ENCODE assay signal across 1 cellular context in genomic region chr2:96509114-96509846, GRCh38.
A peak's percentile ranks its signal among the peaks of the same experiment; 100 is the strongest.
TF ChIP-seq lines count a peak whose summit lies in the region.

No MANE protein-coding gene starts in this region.

TF ChIP-seq in HepG2, 621 proteins besides CTCF, POLR2A, EP300 and RAD21 (continued from another document and continues in another):
- TF ChIP-seq ZBTB26 (CRISPR knock-in tag; IDR thresholded peaks at IDR 0.05; ENCODE audit: borderline replicate concordance) = peak; percentile 56; the same call in 1 of the 2 replicates
- 0 out of 2 replicates have a peak, but pooled peaks have one; percentile 64 for TF ChIP-seq KDM3A (CRISPR knock-in tag; IDR thresholded peaks at IDR 0.05; ENCODE audit: low read depth)
- TF ChIP-seq ZNF513 (CRISPR knock-in tag; conservative IDR thresholded peaks at IDR 0.05) = 0 out of 2 replicates have a peak, but pooled peaks have one; percentile 45
- 0 out of 2 replicates have a peak, but pooled peaks have one; percentile 35 for TF ChIP-seq ZNF350 (CRISPR knock-in tag; IDR thresholded peaks at IDR 0.05; ENCODE audit: borderline replicate concordance, low read depth)
- peak; percentile 59 for TF ChIP-seq TEAD3 (CRISPR knock-in tag; optimal IDR thresholded peaks at IDR 0.05; ENCODE audit: borderline replicate concordance)
- peak; percentile 59 for TF ChIP-seq GATAD1 (CRISPR knock-in tag; IDR thresholded peaks at IDR 0.05)
- 0 out of 2 replicates have a peak, but pooled peaks have one; percentile 76 for TF ChIP-seq AHR (CRISPR knock-in tag; IDR thresholded peaks at IDR 0.05)
- TF ChIP-seq HMGXB4 (CRISPR knock-in tag; IDR thresholded peaks at IDR 0.05; ENCODE audit: borderline replicate concordance in 1 of 2, low read depth in 1 of 2) = peak; percentile 72 to 75; a peak in 3 of 4 replicates
- no peak for TF ChIP-seq LRRFIP1 (CRISPR knock-in tag; conservative IDR thresholded peaks at IDR 0.05)
- no peak for TF ChIP-seq DZIP1 (CRISPR knock-in tag; IDR thresholded peaks at IDR 0.05)
- TF ChIP-seq KLF16 (CRISPR knock-in tag; IDR thresholded peaks at IDR 0.05) = peak in 1 of 2 experiments; percentile 61; a peak in 1 of 4 replicates
- peak; percentile 32; the same call in 1 of the 2 replicates for TF ChIP-seq ARNTL (CRISPR knock-in tag; IDR thresholded peaks at IDR 0.05)
- peak; percentile 65; the same call in 1 of the 2 replicates for TF ChIP-seq HNF1B (CRISPR knock-in tag; IDR thresholded peaks at IDR 0.05)
- peak; percentile 56 for TF ChIP-seq THAP11 (CRISPR knock-in tag; IDR thresholded peaks at IDR 0.05)
- TF ChIP-seq XRCC5 (optimal IDR thresholded peaks at IDR 0.05; ENCODE audit: low read length) = peak; percentile 97
- 0 out of 2 replicates have a peak, but pooled peaks have one; percentile 34 for TF ChIP-seq EED (CRISPR knock-in tag; IDR thresholded peaks at IDR 0.05)
- 0 out of 2 replicates have a peak, but pooled peaks have one; percentile 63 for TF ChIP-seq ZNF34 (CRISPR knock-in tag; IDR thresholded peaks at IDR 0.05; ENCODE audit: borderline replicate concordance)
- no peak for TF ChIP-seq GZF1 (CRISPR knock-in tag; IDR thresholded peaks at IDR 0.05)
- no peak for TF ChIP-seq ZBTB20 (CRISPR knock-in tag; IDR thresholded peaks at IDR 0.05; ENCODE audit: borderline replicate concordance, low read depth)
- peak; percentile 79 for TF ChIP-seq ZNF263 (CRISPR knock-in tag; IDR thresholded peaks at IDR 0.05)
- 0 out of 2 replicates have a peak, but pooled peaks have one; percentile 37 for TF ChIP-seq DR1 (CRISPR knock-in tag; IDR thresholded peaks at IDR 0.05)
- TF ChIP-seq ZIK1 (CRISPR knock-in tag; IDR thresholded peaks at IDR 0.05; ENCODE audit: borderline replicate concordance, low read depth) = 0 out of 2 replicates have a peak, but pooled peaks have one; percentile 55
- TF ChIP-seq ZNF317 (CRISPR knock-in tag; IDR thresholded peaks at IDR 0.05) = peak; percentile 69
- peak; percentile 76 for TF ChIP-seq MTERF4 (CRISPR knock-in tag; IDR thresholded peaks at IDR 0.05)
- peak; percentile 77 for TF ChIP-seq UBTF (CRISPR knock-in tag; IDR thresholded peaks at IDR 0.05)
- TF ChIP-seq KDM4B (CRISPR knock-in tag; IDR thresholded peaks at IDR 0.05) = 0 out of 2 replicates have a peak, but pooled peaks have one; percentile 69
- no peak for TF ChIP-seq ZSCAN25 (CRISPR knock-in tag; IDR thresholded peaks at IDR 0.05)
- no peak for TF ChIP-seq CERS6 (CRISPR knock-in tag; IDR thresholded peaks at IDR 0.05)
- TF ChIP-seq TRAFD1 (CRISPR knock-in tag; IDR thresholded peaks at IDR 0.05; ENCODE audit: borderline replicate concordance) = no peak
- 0 out of 2 replicates have a peak, but pooled peaks have one; percentile 67 for TF ChIP-seq ZNF724P (CRISPR knock-in tag; IDR thresholded peaks at IDR 0.05; ENCODE audit: borderline replicate concordance)
- peak; percentile 59; the same call in 1 of the 2 replicates for TF ChIP-seq ZNF225 (CRISPR knock-in tag; IDR thresholded peaks at IDR 0.05)
- TF ChIP-seq ZNF576 (CRISPR knock-in tag; IDR thresholded peaks at IDR 0.05) = no peak
- peak; percentile 52; the same call in 1 of the 2 replicates for TF ChIP-seq GATAD2A (CRISPR knock-in tag; IDR thresholded peaks at IDR 0.05)
- TF ChIP-seq HIVEP1 (CRISPR knock-in tag; IDR thresholded peaks at IDR 0.05) = peak; percentile 86; the same call in 1 of the 2 replicates
- TF ChIP-seq ZNF713 (CRISPR knock-in tag; IDR thresholded peaks at IDR 0.05) = peak; percentile 90; the same call in 1 of the 2 replicates
- no peak for TF ChIP-seq NONO (IDR thresholded peaks at IDR 0.05)
- peak; percentile 74 for TF ChIP-seq NONO (CRISPR knock-in tag; conservative IDR thresholded peaks at IDR 0.05)
- TF ChIP-seq MXD1 (CRISPR knock-in tag; IDR thresholded peaks at IDR 0.05) = peak; percentile 49
- TF ChIP-seq ZNF235 (CRISPR knock-in tag; IDR thresholded peaks at IDR 0.05; ENCODE audit: borderline replicate concordance) = 0 out of 2 replicates have a peak, but pooled peaks have one; percentile 48
- 0 out of 2 replicates have a peak, but pooled peaks have one; percentile 66 for TF ChIP-seq ZNF335 (CRISPR knock-in tag; IDR thresholded peaks at IDR 0.05)
- peak; percentile 77; the same call in 1 of the 2 replicates for TF ChIP-seq SMC3 (IDR thresholded peaks at IDR 0.05; ENCODE audit: low read length)
